In the genomic region with DNA sequence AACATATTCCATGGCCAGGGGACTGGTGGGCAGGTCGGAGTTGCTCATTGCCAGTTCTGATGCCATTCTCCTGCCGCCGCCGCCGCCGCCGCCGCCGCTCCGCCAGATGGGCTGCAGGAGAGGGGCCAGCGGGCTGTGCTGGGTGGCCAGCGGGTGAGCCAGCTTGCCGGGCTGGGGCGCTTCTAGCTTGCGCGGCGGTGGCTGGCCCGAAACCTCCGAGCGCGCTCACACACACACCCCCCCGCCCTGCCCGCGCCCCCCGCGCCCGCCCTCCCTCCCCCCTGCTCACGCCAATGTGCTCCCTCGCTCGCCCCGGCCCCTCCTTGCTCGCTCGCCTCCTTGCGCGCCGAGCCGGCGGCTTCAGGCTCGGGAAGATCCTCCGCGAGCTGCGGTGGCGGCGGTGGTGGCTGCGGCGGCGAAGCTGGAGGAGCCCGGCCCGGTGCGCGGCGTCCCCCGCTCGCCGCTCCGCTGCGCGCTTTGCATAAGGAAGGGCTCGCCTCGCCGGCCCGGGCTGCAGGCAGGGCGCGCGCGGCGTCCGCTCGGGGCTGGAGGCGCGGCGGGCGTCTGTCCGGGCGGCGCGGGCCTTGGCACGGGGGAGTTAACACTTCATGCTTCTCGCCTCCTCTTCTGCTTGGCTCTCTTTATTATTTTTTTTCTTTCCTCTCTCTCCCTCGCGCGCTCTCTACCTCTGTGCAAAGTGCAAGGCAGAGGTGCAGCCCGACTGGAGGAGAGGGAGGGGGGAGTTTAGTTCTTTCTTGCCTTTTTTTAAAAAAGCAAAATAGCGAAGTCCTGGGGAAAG, we compare ENCODE assay signal across 8 cellular contexts. TPM values are rescaled to one million over a fixed set of nuclear protein-coding genes. Genes with fewer than 3 reads are reported as not detected.
A peak's percentile ranks its signal among the peaks of the same experiment; 100 is the strongest.
DNase-seq lines count a peak whose midpoint lies in the region; ATAC-seq and TF ChIP-seq lines count a peak whose summit lies in the region.

No MANE protein-coding gene starts in this region.

- ATAC-seq in stimulated activated memory B cell treated with anti-CD40 and anti-IgM and Interleukin-4, amounts not matched to agents 10 μg/mL and 1 μg/mL and 100 μg/mL, for 72 hours: peak; percentile 66
- no peak for ATAC-seq in HG03342 (IDR thresholded peaks at IDR 0.05; ENCODE audit: unreplicated experiment)

- in situ Hi-C loops in KBM-7 (cut with MboI; ENCODE audit: low pct_unique_long_range_greater_than_20kb, low sequenced_read_pairs): no loop called here

- TF ChIP-seq CTCF in GM12865 (IDR thresholded peaks at IDR 0.05; ENCODE audit: insufficient read depth, low read depth, low read length, missing control alignments) (no peak), VCaP (conservative IDR thresholded peaks at IDR 0.05) (no peak), liver (IDR thresholded peaks at IDR 0.05; ENCODE audit: low read depth, low read length, missing input control) (no peak)

- no peaks in the 10 kb centered on the region for H3K27me3 ChIP-seq in liver (ENCODE audit: control insufficient read depth in 4 of 4, insufficient read depth in 4 of 4, low read length in 3 of 4)

- H3K4me3 ChIP-seq in GM12865 (ENCODE audit: low read depth, low read length) (peak overlapping the region; percentile 4; the same call in 1 of the 2 replicates), liver (ENCODE audit: low read depth in 1 of 3, low read length in 3 of 3) (peak overlapping the region; percentile 87 to 98 (median 88))

- H3K4me1 ChIP-seq in liver (ENCODE audit: control insufficient read depth in 4 of 4, insufficient read depth in 4 of 4, low read length in 3 of 4): peaks cover 0 to 32% (median 12%) of the 10 kb centered on the region in 4 donors

- H3K9me3 ChIP-seq in liver (ENCODE audit: control insufficient read depth in 4 of 4, low read length in 3 of 4): no peaks in the 10 kb centered on the region

- no peak for TF ChIP-seq RAD21 in liver (IDR thresholded peaks at IDR 0.05)

- no peaks in the 10 kb centered on the region for H3K9me3 Mint-ChIP-seq in stimulated activated memory B cell treated with anti-CD40 and anti-IgM and Interleukin-4, amounts not matched to agents 10 μg/mL and 1 μg/mL and 100 μg/mL, for 72 hours

- H3K4me3 Mint-ChIP-seq in stimulated activated memory B cell treated with anti-CD40 and anti-IgM and Interleukin-4, amounts not matched to agents 10 μg/mL and 1 μg/mL and 100 μg/mL, for 72 hours: peak overlapping the region; percentile 89

- H3K36me3 ChIP-seq in liver (ENCODE audit: control insufficient read depth in 4 of 4, insufficient read depth in 3 of 4, low read depth in 1 of 4, low read length in 3 of 4): no peaks in the 10 kb centered on the region

- peak overlapping the region; percentile 64 for H3K27ac ChIP-seq in VCaP
- H3K27ac ChIP-seq in liver (ENCODE audit: low read depth in 1 of 2, low read length in 2 of 2): peak overlapping the region; percentile 99 to 100

- peak; percentile 23 for DNase-seq in GM12865 (ENCODE audit: low read depth)
- DNase-seq in KBM-7: peak; percentile 24
- peak; percentile 15 to 64 for DNase-seq in dermis microvascular lymphatic vessel endothelial cell (ENCODE audit: low read depth in 2 of 2)
- no peak for DNase-seq in NCI-H2107 (lab: John Stamatoyannopoulos, UW)

- H3K27ac Mint-ChIP-seq in stimulated activated memory B cell treated with anti-CD40 and anti-IgM and Interleukin-4, amounts not matched to agents 10 μg/mL and 1 μg/mL and 100 μg/mL, for 72 hours: no peak overlapping the region

- H3K4me1 Mint-ChIP-seq in stimulated activated memory B cell treated with anti-CD40 and anti-IgM and Interleukin-4, amounts not matched to agents 10 μg/mL and 1 μg/mL and 100 μg/mL, for 72 hours: peaks cover 28% of the 10 kb centered on the region

- no peaks in the 10 kb centered on the region for H3K36me3 Mint-ChIP-seq in stimulated activated memory B cell treated with anti-CD40 and anti-IgM and Interleukin-4, amounts not matched to agents 10 μg/mL and 1 μg/mL and 100 μg/mL, for 72 hours

- under 1% methylated on average over 84 of the region's 84 CpGs for WGBS in liver

- peaks cover 92% of the 10 kb centered on the region for H3K27me3 Mint-ChIP-seq in stimulated activated memory B cell treated with anti-CD40 and anti-IgM and Interleukin-4, amounts not matched to agents 10 μg/mL and 1 μg/mL and 100 μg/mL, for 72 hours

- peak overlapping the region; percentile 79 to 91 for H3K9ac ChIP-seq in liver (ENCODE audit: low read depth in 1 of 2, low read length in 2 of 2)

TF ChIP-seq in liver, 16 proteins besides CTCF, POLR2A, EP300 and RAD21:
- TF ChIP-seq HNF4G (IDR thresholded peaks at IDR 0.05): no peak
- TF ChIP-seq FOXA1 (IDR thresholded peaks at IDR 0.05): no peak
- TF ChIP-seq HNF4A (conservative IDR thresholded peaks at IDR 0.05): peak in 1 of 2 donors; percentile 47
- no peak for TF ChIP-seq JUND (IDR thresholded peaks at IDR 0.05)

RNA-seq across cellular contexts. Expression of gene MAF, which starts 0.5 kb away (rescaled TPM):
- total RNA-seq in dermis microvascular lymphatic vessel endothelial cell (39.0 and 124 TPM in 2 replicates), liver (10 to 100 TPM; 16.0 to 20.9 TPM)
- 10 to 100 TPM in 1 of 2 donors, 1 to 10 TPM in 1; 9.7 to 17.5 TPM for polyA plus RNA-seq in liver
